ENCODE assay signal across 8 cellular contexts in genomic region chr2:25672500-25673169, GRCh38.
DNase-seq lines count a peak whose midpoint lies in the region; ATAC-seq and TF ChIP-seq lines count a peak whose summit lies in the region.

No MANE protein-coding gene starts in this region.

- no peak for TF ChIP-seq POLR2A in GM18505 (IDR thresholded peaks at IDR 0.05; ENCODE audit: borderline replicate concordance, extremely low read depth, insufficient read depth, insufficient read length)

- DNase-seq in NCI-H1417 (lab: John Stamatoyannopoulos, UW) (peak; percentile 75 to 92 (median 83)), cerebellar cortex (ENCODE audit: low spot score) (peak; percentile 70), left kidney (ENCODE audit: low read depth, low spot score) (peak; percentile 87)
- peak; percentile 40 for DNase-seq in activated CD4-positive, CD25-positive, alpha-beta regulatory T cell treated with anti-CD3 and anti-CD28 coated beads, Interleukin-2, amount 50 U/mL, for 16 hours (ENCODE audit: low read depth, low spot score)
- DNase-seq in stimulated activated CD4-positive, alpha-beta T cell treated with anti-CD3 and anti-CD28 coated beads, Interleukin-2, amount 100 ng/mL, for 4 hours (ENCODE audit: low read depth), result peak; percentile 61

- ATAC-seq in GM18505 (IDR thresholded peaks at IDR 0.05; ENCODE audit: unreplicated experiment), result peak; percentile 50
- ATAC-seq in HG02610 (IDR thresholded peaks at IDR 0.05; ENCODE audit: unreplicated experiment), result peak; percentile 50
- ATAC-seq in GM18873 (IDR thresholded peaks at IDR 0.05; ENCODE audit: low FRiP score, unreplicated experiment), result no peak
